Comparison of ENCODE assay signal across 7 cellular contexts in the genomic region with DNA sequence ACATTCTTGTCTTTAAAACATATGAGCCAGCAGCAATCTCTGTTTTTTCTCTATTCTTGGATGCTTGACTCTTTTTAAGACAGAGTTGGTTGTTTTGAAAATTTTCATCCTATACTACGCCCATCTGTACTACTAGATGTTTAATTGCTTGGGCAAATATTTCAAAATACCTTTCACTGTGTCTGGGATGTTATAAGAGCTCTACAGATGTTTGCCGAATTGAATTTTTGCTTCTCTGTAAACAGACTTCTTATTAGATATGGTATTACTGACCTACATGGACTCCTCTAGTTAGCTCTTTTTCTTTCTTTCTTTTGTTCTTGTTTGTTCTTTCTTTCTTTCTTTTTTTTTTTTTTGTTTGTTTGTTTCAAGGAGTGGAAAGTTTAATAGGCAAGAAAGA.
"Had no signal": no experiment of that assay in that cellular context is flagged by ENCODE, and none has a peak within 500 bp of the region (broad histone marks: within the 10 kb centered on the region; RNA-seq: fewer than 3 reads in every experiment).

No MANE protein-coding gene starts in this region.

- DNase-seq: GOT3, H7, HFFc6 had no signal

- H3K9me3 Mint-ChIP-seq: IgD-negative memory B cell had no signal

- ATAC-seq: HCT116, HepG2 had no signal

- H3K4me3 ChIP-seq: HAP-1 had no signal

- H3K4me3 Mint-ChIP-seq: HFFc6, IgD-negative memory B cell had no signal

- H3K27me3 Mint-ChIP-seq: IgD-negative memory B cell had no signal

- H3K27ac Mint-ChIP-seq: HFFc6 had no signal
